ENCODE assay signal across 18 cellular contexts in the genomic region with DNA sequence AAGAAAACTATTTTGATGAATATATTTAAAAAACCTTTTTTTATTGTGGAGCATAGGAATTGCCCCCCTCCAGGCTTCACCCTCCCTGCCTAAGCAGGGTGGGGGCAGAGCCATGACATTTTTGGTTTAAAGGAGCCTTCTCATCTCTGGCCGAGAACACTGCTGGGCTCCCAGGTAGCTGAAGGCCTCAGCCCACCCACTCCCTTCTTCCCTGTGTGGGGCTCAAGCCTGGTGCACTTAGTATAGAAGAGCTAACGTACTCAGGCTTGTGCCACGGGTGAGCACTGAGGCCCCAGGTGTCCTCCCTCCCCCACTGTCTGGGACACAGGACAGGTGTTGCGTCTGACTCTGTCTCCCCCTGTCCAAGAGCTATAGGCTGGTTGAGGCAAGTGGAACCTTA. TPM values are rescaled to one million over a fixed set of nuclear protein-coding genes. Genes with fewer than 3 reads are reported as not detected.
DNase-seq lines count a peak whose midpoint lies in the region; ATAC-seq and TF ChIP-seq lines count a peak whose summit lies in the region.
"Had no signal": no experiment of that assay in that cellular context is flagged by ENCODE, and none has a peak within 500 bp of the region (broad histone marks: within the 10 kb centered on the region; RNA-seq: fewer than 3 reads in every experiment).

No MANE protein-coding gene starts in this region.

- no peak for TF ChIP-seq CTCF in left ventricle myocardium inferior (IDR thresholded peaks at IDR 0.05; ENCODE audit: borderline replicate concordance)

- peak overlapping the region; percentile 30 for H3K9ac ChIP-seq in neuronal stem cell (ENCODE audit: low read depth, low read length, poor library complexity)
- H3K9ac ChIP-seq: GM23248 had no signal

- H3K14ac ChIP-seq in neuronal stem cell (ENCODE audit: low read length) = no peak overlapping the region

- ATAC-seq in Right ventricle myocardium inferior (peak; percentile 1), GM19023 (IDR thresholded peaks at IDR 0.05; ENCODE audit: unreplicated experiment) (no peak), HG02588 (IDR thresholded peaks at IDR 0.05; ENCODE audit: unreplicated experiment) (no peak)
- ATAC-seq: HCT116 had no signal

- no peak overlapping the region for H2BK120ac ChIP-seq in neuronal stem cell (ENCODE audit: low read depth, low read length)

- no peak overlapping the region for H3K4ac ChIP-seq in neuronal stem cell (ENCODE audit: low read length)

- no peak overlapping the region for H4K8ac ChIP-seq in neuronal stem cell (ENCODE audit: low read depth, low read length)

- peaks cover 50% of the 10 kb centered on the region for H3K36me3 Mint-ChIP-seq in dendritic cell treated with granulocyte-macrophage colony-stimulating factor and Interleukin-4, amounts not matched to agents 40 ng/mL and 50 ng/mL, for 4 days (ENCODE audit: low read depth)

- H3K4me2 ChIP-seq in neuronal stem cell (ENCODE audit: insufficient read depth, low read length, poor library complexity, severe bottlenecking) = no peak overlapping the region

- H3K4me1 ChIP-seq in left ventricle myocardium inferior (peaks cover 42% of the 10 kb centered on the region), neuronal stem cell (ENCODE audit: control insufficient read depth in 2 of 2, insufficient read depth in 1 of 2, low read depth in 1 of 2, low read length in 2 of 2) (peaks cover 0 to 2% of the 10 kb centered on the region in 2 donors)

- no peak overlapping the region for H2BK15ac ChIP-seq in neuronal stem cell (ENCODE audit: low read length)

- H3K9me3 Mint-ChIP-seq in dendritic cell treated with granulocyte-macrophage colony-stimulating factor and Interleukin-4, amounts not matched to agents 40 ng/mL and 50 ng/mL, for 4 days = no peaks in the 10 kb centered on the region
- H3K9me3 Mint-ChIP-seq: CD4-positive, CD25-positive, alpha-beta regulatory T cell had no signal

- H2AFZ ChIP-seq in neuronal stem cell (ENCODE audit: low read length) = no peak overlapping the region
- H2AFZ ChIP-seq: GM23248 had no signal

- H3K27ac ChIP-seq in left ventricle myocardium inferior (replicated peaks) (no peak overlapping the region), neuronal stem cell (replicated peaks; ENCODE audit: low read length) (no peak overlapping the region)
- H3K27ac ChIP-seq: GM23248, RWPE1 had no signal

- intact Hi-C loops in Right ventricle myocardium inferior (cut with DNase I) (no loop called here), left ventricle myocardium inferior (cut with micrococcal nuclease) (no loop called here)
- intact Hi-C loops in dendritic cell treated with granulocyte-macrophage colony-stimulating factor and Interleukin-4, amounts not matched to agents 40 ng/mL and 50 ng/mL, for 4 days (cut with micrococcal nuclease) = loop anchor here (2.0 kb wide), 1 partner anchor 18 kb away; no protein-coding TSS in a partner anchor

- H4K91ac ChIP-seq in neuronal stem cell (ENCODE audit: low read depth, low read length, poor library complexity) = no peak overlapping the region

- H3K27me3 Mint-ChIP-seq in dendritic cell treated with granulocyte-macrophage colony-stimulating factor and Interleukin-4, amounts not matched to agents 40 ng/mL and 50 ng/mL, for 4 days = no peaks in the 10 kb centered on the region
- H3K27me3 Mint-ChIP-seq: CD4-positive, CD25-positive, alpha-beta regulatory T cell had no signal

- H3K4me3 ChIP-seq in left ventricle myocardium inferior = no peak overlapping the region
- H3K4me3 ChIP-seq in neuronal stem cell (ENCODE audit: low read length in 2 of 2) = no peak overlapping the region
- H3K4me3 ChIP-seq: GM23248 had no signal

- no peaks in the 10 kb centered on the region for H3K27me3 ChIP-seq in left ventricle myocardium inferior (ENCODE audit: low read depth)
- no peaks in the 10 kb centered on the region for H3K27me3 ChIP-seq in neuronal stem cell (ENCODE audit: control insufficient read depth in 3 of 3, insufficient read depth in 3 of 3, low read depth in 1 of 3, low read length in 3 of 3)

- no peak overlapping the region for H3K23ac ChIP-seq in neuronal stem cell (ENCODE audit: low read depth, low read length, poor library complexity)

- H2BK12ac ChIP-seq in neuronal stem cell (ENCODE audit: low read length) = no peak overlapping the region

- DNase-seq in Right ventricle myocardium inferior (ENCODE audit: missing footprints) = no peak
- DNase-seq in left ventricle myocardium inferior = no peak
- DNase-seq in neuronal stem cell (ENCODE audit: low spot score) = no peak
- DNase-seq in retina = no peak
- no peak for DNase-seq in cortex of kidney (lab: John Stamatoyannopoulos, UW)
- DNase-seq: 8988T; CD4-positive, CD25-positive, alpha-beta regulatory T cell; DMS153; GDM1; GM23248; NCI-H187; NCI-H226; NCI-H82 had no signal

- H3K9me3 ChIP-seq in left ventricle myocardium inferior (replicated peaks) (no peaks in the 10 kb centered on the region), neuronal stem cell (replicated peaks in 1 of 2; ENCODE audit: control insufficient read depth in 2 of 2, insufficient read depth in 1 of 2, low read depth in 1 of 2, low read length in 2 of 2) (no peaks in the 10 kb centered on the region)

- peaks cover 2% of the 10 kb centered on the region for H3K79me1 ChIP-seq in neuronal stem cell (ENCODE audit: low read depth, low read length)

- H3K4me1 Mint-ChIP-seq in dendritic cell treated with granulocyte-macrophage colony-stimulating factor and Interleukin-4, amounts not matched to agents 40 ng/mL and 50 ng/mL, for 4 days (ENCODE audit: low read depth) = peaks cover 95% of the 10 kb centered on the region

- H3K4me3 Mint-ChIP-seq in dendritic cell treated with granulocyte-macrophage colony-stimulating factor and Interleukin-4, amounts not matched to agents 40 ng/mL and 50 ng/mL, for 4 days = no peak overlapping the region

- H2BK5ac ChIP-seq in neuronal stem cell (ENCODE audit: low read length) = no peak overlapping the region

- peaks cover 14% of the 10 kb centered on the region for H3K36me3 ChIP-seq in left ventricle myocardium inferior
- H3K36me3 ChIP-seq in neuronal stem cell (replicated peaks in 1 of 2; ENCODE audit: control insufficient read depth in 2 of 2, insufficient read depth in 2 of 2, low read length in 2 of 2) = peaks cover 20 to 49% of the 10 kb centered on the region in 2 donors

- no CpG with 5 or more reads among the region's 4 CpGs for WGBS in neuronal stem cell (ENCODE audit: extremely low coverage in 2 of 2, insufficient read length in 2 of 2, insufficient replicate concordance in 1 of 2), 2 donors

- H3K27ac Mint-ChIP-seq in dendritic cell treated with granulocyte-macrophage colony-stimulating factor and Interleukin-4, amounts not matched to agents 40 ng/mL and 50 ng/mL, for 4 days = peak overlapping the region; percentile 96

- no peak overlapping the region for H2AK5ac ChIP-seq in neuronal stem cell (ENCODE audit: low read depth, low read length)

- H3K18ac ChIP-seq in neuronal stem cell (ENCODE audit: low read length) = no peak overlapping the region

RNA-seq across cellular contexts. Expression of gene IL18BP, which starts 2.2 kb away (rescaled TPM):
- total RNA-seq in Right ventricle myocardium inferior (5.1 TPM), left ventricle myocardium inferior (4.9 TPM)
- polyA plus RNA-seq in neuronal stem cell (2013, experiment 1 of 2) = 7.6 TPM
- 7.4 TPM for polyA plus RNA-seq in neuronal stem cell (2013, experiment 2 of 2)
